Comparison of ENCODE assay signal across 9 cellular contexts in the genomic region with DNA sequence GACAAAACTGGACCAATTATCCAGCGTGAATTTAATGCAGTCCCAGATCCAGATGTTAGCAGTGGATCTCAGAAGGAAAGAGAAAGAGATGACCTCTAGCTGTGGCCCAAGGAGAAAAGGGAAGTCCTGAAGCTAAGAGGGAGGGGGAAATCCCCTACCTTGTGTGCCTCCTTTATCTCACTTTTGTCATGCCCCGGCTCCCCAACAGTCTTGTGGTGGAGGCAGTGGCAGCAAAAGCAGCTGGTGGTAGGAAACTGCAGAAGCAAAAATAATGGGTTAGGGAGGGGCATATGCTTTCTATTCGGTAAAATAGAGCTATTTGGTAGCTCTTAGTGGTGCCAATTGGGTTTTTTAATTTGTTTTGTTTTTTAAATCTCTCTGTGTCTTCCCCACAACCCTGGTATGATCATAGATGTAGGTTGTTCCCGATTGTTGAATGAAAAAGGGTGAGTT. TPM values are rescaled to one million over a fixed set of nuclear protein-coding genes. Genes with fewer than 3 reads are reported as not detected.
DNase-seq lines count a peak whose midpoint lies in the region; ATAC-seq, FAIRE-seq and TF ChIP-seq lines count a peak whose summit lies in the region.
"Had no signal": no experiment of that assay in that cellular context is flagged by ENCODE, and none has a peak within 500 bp of the region (broad histone marks: within the 10 kb centered on the region; RNA-seq: fewer than 3 reads in every experiment).

No MANE protein-coding gene starts in this region.

- H3K4me1 ChIP-seq in CD8-positive, alpha-beta memory T cell (ENCODE audit: insufficient read depth, low read length), result peaks cover 13% of the 10 kb centered on the region
- no peaks in the 10 kb centered on the region for H3K4me1 ChIP-seq in kidney (ENCODE audit: control insufficient read depth in 1 of 2, insufficient read depth in 1 of 2, low read depth in 1 of 2, low read length in 2 of 2)

- no peaks in the 10 kb centered on the region for H3K36me3 ChIP-seq in CD8-positive, alpha-beta memory T cell (ENCODE audit: insufficient read depth, low read length)
- H3K36me3 ChIP-seq in kidney (ENCODE audit: control insufficient read depth in 1 of 2, insufficient read depth in 2 of 2, low read length in 2 of 2), result no peaks in the 10 kb centered on the region

- H3K27ac ChIP-seq in CD8-positive, alpha-beta memory T cell (ENCODE audit: low read depth, low read length), result no peak overlapping the region
- no peak overlapping the region for H3K27ac ChIP-seq in kidney (ENCODE audit: low read depth in 2 of 2, low read length in 2 of 2)

- H3K4me3 ChIP-seq in CD8-positive, alpha-beta memory T cell (ENCODE audit: low read length), result no peak overlapping the region
- H3K4me3 ChIP-seq in kidney (ENCODE audit: low read length in 2 of 2), result no peak overlapping the region

- no peak for FAIRE-seq in kidney (lab: Jason Lieb, UNC)

- no peaks in the 10 kb centered on the region for H3K9me3 Mint-ChIP-seq in CD8-positive, alpha-beta memory T cell
- peaks cover 2 to 18% of the 10 kb centered on the region in 2 donors for H3K9me3 Mint-ChIP-seq in stimulated activated naive CD8-positive, alpha-beta T cell treated with anti-CD3 and anti-CD28 coated beads, Interleukin-15, amount 100 ng/mL, for 72 hours

- ATAC-seq in HG03159 (IDR thresholded peaks at IDR 0.05; ENCODE audit: unreplicated experiment), result peak; percentile 98
- peak; percentile 98 for ATAC-seq in stimulated activated naive CD8-positive, alpha-beta T cell treated with anti-CD3 and anti-CD28 coated beads, Interleukin-15, amount 100 ng/mL, for 72 hours
- ATAC-seq: HCT116 had no signal

- TF ChIP-seq CTCF in kidney (IDR thresholded peaks at IDR 0.05; ENCODE audit: borderline replicate concordance, extremely low read depth, insufficient read depth), result no peak

- H3K4me1 Mint-ChIP-seq in CD8-positive, alpha-beta memory T cell, result peaks cover 44% of the 10 kb centered on the region in 3 donors
- H3K4me1 Mint-ChIP-seq in stimulated activated naive CD8-positive, alpha-beta T cell treated with anti-CD3 and anti-CD28 coated beads, Interleukin-15, amount 100 ng/mL, for 72 hours, result peaks cover 50% of the 10 kb centered on the region

- POLR2A ChIA-PET in CD8-positive, alpha-beta memory T cell (lab: Charles Lee), result interaction anchor here (0.9 to 1.2 kb wide), 3 partner anchors 16 to 58 kb away, joined by 3 to 4 read pairs (median 3); a partner anchor contains a TSS

- peak overlapping the region; percentile 12 to 95 (median 86) for H3K27ac Mint-ChIP-seq in CD8-positive, alpha-beta memory T cell
- peak overlapping the region; percentile 14 to 66 for H3K27ac Mint-ChIP-seq in stimulated activated naive CD8-positive, alpha-beta T cell treated with anti-CD3 and anti-CD28 coated beads, Interleukin-15, amount 100 ng/mL, for 72 hours

- H3K4me3 Mint-ChIP-seq in CD8-positive, alpha-beta memory T cell, result peak overlapping the region in 5 of 7 donors; percentile 57 to 75 (median 72)
- peak overlapping the region; percentile 78 to 81 for H3K4me3 Mint-ChIP-seq in stimulated activated naive CD8-positive, alpha-beta T cell treated with anti-CD3 and anti-CD28 coated beads, Interleukin-15, amount 100 ng/mL, for 72 hours

- no peaks in the 10 kb centered on the region for H3K27me3 ChIP-seq in CD8-positive, alpha-beta memory T cell (ENCODE audit: insufficient read depth, low read length, poor library complexity, severe bottlenecking)

- H3K36me3 Mint-ChIP-seq in CD8-positive, alpha-beta memory T cell, result peaks cover 5 to 15% (median 5%) of the 10 kb centered on the region in 3 donors

- H3K27me3 Mint-ChIP-seq in CD8-positive, alpha-beta memory T cell, result no peaks in the 10 kb centered on the region
- H3K27me3 Mint-ChIP-seq in stimulated activated naive CD8-positive, alpha-beta T cell treated with anti-CD3 and anti-CD28 coated beads, Interleukin-15, amount 100 ng/mL, for 72 hours, result no peaks in the 10 kb centered on the region

- no peaks in the 10 kb centered on the region for H3K9me3 ChIP-seq in CD8-positive, alpha-beta memory T cell (ENCODE audit: low read length)
- peaks cover 5% of the 10 kb centered on the region in 2 donors for H3K9me3 ChIP-seq in kidney (ENCODE audit: control insufficient read depth in 1 of 2, low read length in 2 of 2)

- CTCF ChIA-PET in CD8-positive, alpha-beta memory T cell (lab: Charles Lee), result interaction anchor here (1.0 to 2.8 kb wide), 6 partner anchors 18 to 123 kb away, joined by 3 to 11 read pairs (median 4); a partner anchor contains a TSS

- intact Hi-C loops in kidney (cut with DNase I), result no loop called here

- DNase-seq in CD8-positive, alpha-beta memory T cell, result peak; percentile 4 to 63 (median 36)
- peak; percentile 23 for DNase-seq in GM19240 (ENCODE audit: insufficient read length, low spot score)
- DNase-seq in activated CD4-positive, alpha-beta T cell treated with anti-CD3 and anti-CD28 coated beads, Interleukin-2, amount 50 U/mL, for 4 hours, result peak; percentile 2 to 7
- peak; percentile 34 to 67 for DNase-seq in stimulated activated naive CD8-positive, alpha-beta T cell treated with anti-CD3 and anti-CD28 coated beads, Interleukin-15, amount 100 ng/mL, for 72 hours
- DNase-seq in NCI-H1436 (lab: John Stamatoyannopoulos, UW), result no peak
- no peak for DNase-seq in NCI-H774 (lab: John Stamatoyannopoulos, UW)
- no peak for DNase-seq in kidney

- no peak overlapping the region for H3K9ac ChIP-seq in kidney (ENCODE audit: low read length in 2 of 2)

RNA-seq across cellular contexts. Expression of a gene that starts 56.5 kb away (rescaled TPM):
- 10 to 100 TPM; 16.5 to 17.0 TPM for total RNA-seq in CD8-positive, alpha-beta memory T cell
- polyA plus RNA-seq in CD8-positive, alpha-beta memory T cell, result 13.6 TPM
- 21.1 TPM for total RNA-seq in kidney
- polyA plus RNA-seq in kidney (ENCODE audit: insufficient read depth, low read depth, low replicate concordance), result 1.2 TPM

Comparison
In these comparisons a context has a peak if more than half of its experiments do, and no peak if none do; other contexts are left out.
1. DNase-seq: peak in CD8-positive, alpha-beta memory T cell (5 of 5), GM19240 (single experiment), activated CD4-positive, alpha-beta T cell treated with anti-CD3 and anti-CD28 coated beads, Interleukin-2, amount 50 U/mL, for 4 hours (2 of 2) and stimulated activated naive CD8-positive, alpha-beta T cell treated with anti-CD3 and anti-CD28 coated beads, Interleukin-15, amount 100 ng/mL, for 72 hours (2 of 2); none in NCI-H1436 (single experiment), NCI-H774 (single experiment) and kidney (single experiment).